In the genomic region with DNA sequence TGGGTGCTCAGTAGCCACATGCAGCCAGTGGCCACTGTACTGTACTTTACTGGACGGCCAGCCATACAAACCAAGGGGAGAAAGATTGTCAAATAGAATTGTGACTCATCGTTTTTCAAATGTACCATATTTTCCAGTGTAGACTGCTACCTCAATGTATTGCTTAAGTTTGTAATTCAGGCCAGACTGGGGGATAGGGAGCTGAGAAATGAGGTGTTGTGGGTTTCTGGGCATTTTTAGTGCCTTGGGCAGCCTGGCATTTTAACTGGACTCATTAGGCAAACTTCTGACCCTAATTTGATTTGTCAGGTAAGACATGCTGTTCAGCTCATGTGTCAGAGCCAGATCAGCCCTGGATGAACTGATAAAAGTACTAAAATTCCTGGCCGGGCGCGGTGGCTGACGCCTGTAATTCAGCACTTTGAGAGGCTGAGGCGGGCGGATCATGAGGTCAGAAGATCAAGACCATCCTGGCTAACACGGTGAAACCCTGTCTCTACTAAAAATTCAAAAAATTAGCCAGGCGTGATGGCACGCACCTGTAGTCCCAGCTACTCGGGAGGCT, we compare ENCODE assay signal across 1 cellular context.
TF ChIP-seq lines count a peak whose summit lies in the region.

No MANE protein-coding gene starts in this region.

TF ChIP-seq in K562, 482 proteins besides CTCF, POLR2A, EP300 and RAD21 (continued from another document and continues in another):
- TF ChIP-seq, protein P1, sequence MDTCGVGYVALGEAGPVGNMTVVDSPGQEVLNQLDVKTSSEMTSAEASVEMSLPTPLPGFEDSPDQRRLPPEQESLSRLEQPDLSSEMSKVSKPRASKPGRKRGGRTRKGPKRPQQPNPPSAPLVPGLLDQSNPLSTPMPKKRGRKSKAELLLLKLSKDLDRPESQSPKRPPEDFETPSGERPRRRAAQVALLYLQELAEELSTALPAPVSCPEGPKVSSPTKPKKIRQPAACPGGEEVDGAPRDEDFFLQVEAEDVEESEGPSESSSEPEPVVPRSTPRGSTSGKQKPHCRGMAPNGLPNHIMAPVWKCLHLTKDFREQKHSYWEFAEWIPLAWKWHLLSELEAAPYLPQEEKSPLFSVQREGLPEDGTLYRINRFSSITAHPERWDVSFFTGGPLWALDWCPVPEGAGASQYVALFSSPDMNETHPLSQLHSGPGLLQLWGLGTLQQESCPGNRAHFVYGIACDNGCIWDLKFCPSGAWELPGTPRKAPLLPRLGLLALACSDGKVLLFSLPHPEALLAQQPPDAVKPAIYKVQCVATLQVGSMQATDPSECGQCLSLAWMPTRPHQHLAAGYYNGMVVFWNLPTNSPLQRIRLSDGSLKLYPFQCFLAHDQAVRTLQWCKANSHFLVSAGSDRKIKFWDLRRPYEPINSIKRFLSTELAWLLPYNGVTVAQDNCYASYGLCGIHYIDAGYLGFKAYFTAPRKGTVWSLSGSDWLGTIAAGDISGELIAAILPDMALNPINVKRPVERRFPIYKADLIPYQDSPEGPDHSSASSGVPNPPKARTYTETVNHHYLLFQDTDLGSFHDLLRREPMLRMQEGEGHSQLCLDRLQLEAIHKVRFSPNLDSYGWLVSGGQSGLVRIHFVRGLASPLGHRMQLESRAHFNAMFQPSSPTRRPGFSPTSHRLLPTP (IDR thresholded peaks at IDR 0.05; ENCODE audit: borderline replicate concordance, extremely low read depth, insufficient read length), result peak; percentile 48
- peak; percentile 95 for TF ChIP-seq C11orf30 (IDR thresholded peaks at IDR 0.05; ENCODE audit: low read depth)
- TF ChIP-seq ETV1 (tag; conservative IDR thresholded peaks at IDR 0.05; ENCODE audit: low read depth), result no peak
- TF ChIP-seq, protein P2, sequence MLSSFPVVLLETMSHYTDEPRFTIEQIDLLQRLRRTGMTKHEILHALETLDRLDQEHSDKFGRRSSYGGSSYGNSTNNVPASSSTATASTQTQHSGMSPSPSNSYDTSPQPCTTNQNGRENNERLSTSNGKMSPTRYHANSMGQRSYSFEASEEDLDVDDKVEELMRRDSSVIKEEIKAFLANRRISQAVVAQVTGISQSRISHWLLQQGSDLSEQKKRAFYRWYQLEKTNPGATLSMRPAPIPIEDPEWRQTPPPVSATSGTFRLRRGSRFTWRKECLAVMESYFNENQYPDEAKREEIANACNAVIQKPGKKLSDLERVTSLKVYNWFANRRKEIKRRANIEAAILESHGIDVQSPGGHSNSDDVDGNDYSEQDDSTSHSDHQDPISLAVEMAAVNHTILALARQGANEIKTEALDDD (IDR thresholded peaks at IDR 0.05), result peak; percentile 44
- TF ChIP-seq GATAD2B (IDR thresholded peaks at IDR 0.05; ENCODE audit: borderline replicate concordance), result peak; percentile 65; the same call in 1 of the 2 replicates
- TF ChIP-seq NFRKB (IDR thresholded peaks at IDR 0.05; ENCODE audit: low read depth), result 0 out of 2 replicates have a peak, but pooled peaks have one; percentile 33
- TF ChIP-seq, protein P3, sequence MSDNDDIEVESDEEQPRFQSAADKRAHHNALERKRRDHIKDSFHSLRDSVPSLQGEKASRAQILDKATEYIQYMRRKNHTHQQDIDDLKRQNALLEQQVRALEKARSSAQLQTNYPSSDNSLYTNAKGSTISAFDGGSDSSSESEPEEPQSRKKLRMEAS (CRISPR knock-in tag; IDR thresholded peaks at IDR 0.05), result no peak
- TF ChIP-seq MAFG (tag; conservative IDR thresholded peaks at IDR 0.05), result peak; percentile 95
- no peak for TF ChIP-seq ZNF354B (CRISPR knock-in tag; IDR thresholded peaks at IDR 0.05)
- no peak for TF ChIP-seq PRPF4 (IDR thresholded peaks at IDR 0.05; ENCODE audit: insufficient read depth, low read depth, low read length, poor library complexity, severe bottlenecking)
- no peak for TF ChIP-seq ARHGAP35 (IDR thresholded peaks at IDR 0.05; ENCODE audit: partially characterized antibody)
- TF ChIP-seq MTF1 (CRISPR knock-in tag; IDR thresholded peaks at IDR 0.05; ENCODE audit: borderline replicate concordance), result no peak
- TF ChIP-seq, protein P4, sequence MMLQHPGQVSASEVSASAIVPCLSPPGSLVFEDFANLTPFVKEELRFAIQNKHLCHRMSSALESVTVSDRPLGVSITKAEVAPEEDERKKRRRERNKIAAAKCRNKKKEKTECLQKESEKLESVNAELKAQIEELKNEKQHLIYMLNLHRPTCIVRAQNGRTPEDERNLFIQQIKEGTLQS (IDR thresholded peaks at IDR 0.05), result peak; percentile 93
- TF ChIP-seq, protein P4 (CRISPR knock-in tag; conservative IDR thresholded peaks at IDR 0.05), result peak; percentile 64; the same call in 1 of the 2 replicates
- TF ChIP-seq ILF3 (IDR thresholded peaks at IDR 0.05; ENCODE audit: borderline replicate concordance), result no peak
- peak; percentile 26; the same call in 1 of the 2 replicates for TF ChIP-seq MTA1 (IDR thresholded peaks at IDR 0.05; ENCODE audit: borderline replicate concordance)
- peak; percentile 66; the same call in 1 of the 2 replicates for TF ChIP-seq EHMT2 (IDR thresholded peaks at IDR 0.05)
- TF ChIP-seq STAT5B (CRISPR knock-in tag; IDR thresholded peaks at IDR 0.05), result no peak
- TF ChIP-seq ZSCAN29 (IDR thresholded peaks at IDR 0.05), result peak; percentile 91
- peak; percentile 69 for TF ChIP-seq ATF7 (IDR thresholded peaks at IDR 0.05)
- TF ChIP-seq FOS (IDR thresholded peaks at IDR 0.05; ENCODE audit: extremely low read depth, insufficient read length), result peak; percentile 3
- TF ChIP-seq JUND (IDR thresholded peaks at IDR 0.05; ENCODE audit: borderline replicate concordance, low read depth, low read length), result peak; percentile 68; the same call in 1 of the 2 replicates
- TF ChIP-seq JUND (tag; IDR thresholded peaks at IDR 0.05; ENCODE audit: borderline replicate concordance, low read depth, low read length), result peak; percentile 88
- TF ChIP-seq EWSR1 (IDR thresholded peaks at IDR 0.05; ENCODE audit: borderline replicate concordance, low read depth, partially characterized antibody), result no peak
- TF ChIP-seq FOXA1 (IDR thresholded peaks at IDR 0.05; ENCODE audit: borderline replicate concordance), result no peak
- TF ChIP-seq GTF2A2 (tag; IDR thresholded peaks at IDR 0.05), result no peak
- TF ChIP-seq, protein P5, sequence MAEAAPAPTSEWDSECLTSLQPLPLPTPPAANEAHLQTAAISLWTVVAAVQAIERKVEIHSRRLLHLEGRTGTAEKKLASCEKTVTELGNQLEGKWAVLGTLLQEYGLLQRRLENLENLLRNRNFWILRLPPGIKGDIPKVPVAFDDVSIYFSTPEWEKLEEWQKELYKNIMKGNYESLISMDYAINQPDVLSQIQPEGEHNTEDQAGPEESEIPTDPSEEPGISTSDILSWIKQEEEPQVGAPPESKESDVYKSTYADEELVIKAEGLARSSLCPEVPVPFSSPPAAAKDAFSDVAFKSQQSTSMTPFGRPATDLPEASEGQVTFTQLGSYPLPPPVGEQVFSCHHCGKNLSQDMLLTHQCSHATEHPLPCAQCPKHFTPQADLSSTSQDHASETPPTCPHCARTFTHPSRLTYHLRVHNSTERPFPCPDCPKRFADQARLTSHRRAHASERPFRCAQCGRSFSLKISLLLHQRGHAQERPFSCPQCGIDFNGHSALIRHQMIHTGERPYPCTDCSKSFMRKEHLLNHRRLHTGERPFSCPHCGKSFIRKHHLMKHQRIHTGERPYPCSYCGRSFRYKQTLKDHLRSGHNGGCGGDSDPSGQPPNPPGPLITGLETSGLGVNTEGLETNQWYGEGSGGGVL (CRISPR knock-in tag; IDR thresholded peaks at IDR 0.05), result no peak
- peak; percentile 32; the same call in 1 of the 2 replicates for TF ChIP-seq RAD51 (IDR thresholded peaks at IDR 0.05; ENCODE audit: borderline replicate concordance, low read depth)
- no peak for TF ChIP-seq TAF7 (tag; IDR thresholded peaks at IDR 0.05)
- TF ChIP-seq SMARCE1 (IDR thresholded peaks at IDR 0.05), result peak; percentile 86
- TF ChIP-seq LCOR (CRISPR knock-in tag; IDR thresholded peaks at IDR 0.05), result 0 out of 2 replicates have a peak, but pooled peaks have one; percentile 47
- peak; percentile 93 for TF ChIP-seq CEBPB (tag; IDR thresholded peaks at IDR 0.05)
- no peak for TF ChIP-seq NFYB (IDR thresholded peaks at IDR 0.05; ENCODE audit: extremely low read depth, insufficient read length)
- TF ChIP-seq CXXC5 (CRISPR knock-in tag; IDR thresholded peaks at IDR 0.05), result peak; percentile 33; the same call in 1 of the 2 replicates
- TF ChIP-seq BRF1 (IDR thresholded peaks at IDR 0.05; ENCODE audit: borderline replicate concordance, extremely low read depth, insufficient read length), result no peak
- peak; percentile 72 for TF ChIP-seq TRIM28 (IDR thresholded peaks at IDR 0.05)
- TF ChIP-seq LARP7 (IDR thresholded peaks at IDR 0.05), result no peak
- no peak for TF ChIP-seq HDAC6 (IDR thresholded peaks at IDR 0.05; ENCODE audit: low read depth, low read length)
- peak; percentile 46 for TF ChIP-seq JUN (IDR thresholded peaks at IDR 0.05; ENCODE audit: borderline replicate concordance, low read depth, low read length)
- TF ChIP-seq JUN (CRISPR knock-in tag; IDR thresholded peaks at IDR 0.05; ENCODE audit: borderline replicate concordance), result no peak
- no peak for TF ChIP-seq SETDB1 (IDR thresholded peaks at IDR 0.05; ENCODE audit: low read length)
- TF ChIP-seq MAFF (IDR thresholded peaks at IDR 0.05; ENCODE audit: low read length), result peak; percentile 72
- peak; percentile 87 for TF ChIP-seq NFE2 (IDR thresholded peaks at IDR 0.05; ENCODE audit: low read depth)
- no peak for TF ChIP-seq ZNF217 (CRISPR knock-in tag; IDR thresholded peaks at IDR 0.05)
- no peak for TF ChIP-seq ZNF551 (CRISPR knock-in tag; IDR thresholded peaks at IDR 0.05)
- peak in 1 of 2 experiments; percentile 45; a peak in 3 of 4 replicates for TF ChIP-seq KDM1A (IDR thresholded peaks at IDR 0.05)
- no peak for TF ChIP-seq ZNF79 (CRISPR knock-in tag; IDR thresholded peaks at IDR 0.05; ENCODE audit: low read depth)
- no peak for TF ChIP-seq PHF20 (IDR thresholded peaks at IDR 0.05; ENCODE audit: partially characterized antibody)
- peak; percentile 52 for TF ChIP-seq TEAD4 (IDR thresholded peaks at IDR 0.05; ENCODE audit: low read length)
- no peak for TF ChIP-seq TEAD4 (CRISPR knock-in tag; IDR thresholded peaks at IDR 0.05; ENCODE audit: borderline replicate concordance)
- TF ChIP-seq, protein P6, sequence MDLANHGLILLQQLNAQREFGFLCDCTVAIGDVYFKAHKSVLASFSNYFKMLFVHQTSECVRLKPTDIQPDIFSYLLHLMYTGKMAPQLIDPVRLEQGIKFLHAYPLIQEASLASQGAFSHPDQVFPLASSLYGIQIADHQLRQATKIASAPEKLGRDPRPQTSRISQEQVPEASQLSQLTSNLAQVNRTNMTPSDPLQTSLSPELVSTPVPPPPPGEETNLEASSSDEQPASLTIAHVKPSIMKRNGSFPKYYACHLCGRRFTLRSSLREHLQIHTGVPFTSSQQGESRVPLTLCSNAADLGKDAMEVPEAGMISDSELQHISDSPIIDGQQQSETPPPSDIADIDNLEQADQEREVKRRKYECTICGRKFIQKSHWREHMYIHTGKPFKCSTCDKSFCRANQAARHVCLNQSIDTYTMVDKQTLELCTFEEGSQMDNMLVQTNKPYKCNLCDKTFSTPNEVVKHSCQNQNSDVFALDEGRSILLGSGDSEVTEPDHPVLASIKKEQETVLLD (IDR thresholded peaks at IDR 0.05), result peak; percentile 44; the same call in 1 of the 2 replicates
- peak; percentile 47 for TF ChIP-seq TAL1 (IDR thresholded peaks at IDR 0.05)
- TF ChIP-seq KLF13 (tag; IDR thresholded peaks at IDR 0.05; ENCODE audit: borderline replicate concordance, low read depth), result no peak
